ENCODE assay signal across 17 cellular contexts in genomic region chr6:145784683-145785082, GRCh38. TPM values are rescaled to one million over a fixed set of nuclear protein-coding genes. Genes with fewer than 3 reads are reported as not detected.
DNase-seq lines count a peak whose midpoint lies in the region; ATAC-seq and TF ChIP-seq lines count a peak whose summit lies in the region.
"Had no signal": no experiment of that assay in that cellular context is flagged by ENCODE, and none has a peak within 500 bp of the region (broad histone marks: within the 10 kb centered on the region; RNA-seq: fewer than 3 reads in every experiment).

No MANE protein-coding gene starts in this region.

- H3K27ac Mint-ChIP-seq in activated naive CD4-positive, alpha-beta T cell treated with anti-CD3 and anti-CD28 coated beads, Interleukin-2, amount 50 U/mL, for 72 hours, result no peak overlapping the region
- H3K27ac Mint-ChIP-seq: GM23338 had no signal

- peaks cover 8% of the 10 kb centered on the region; the same call in 1 of the 2 replicates for H3K4me1 ChIP-seq in MM.1S (ENCODE audit: low read length)
- H3K4me1 ChIP-seq in testis, result no peaks in the 10 kb centered on the region
- H3K4me1 ChIP-seq: adrenal gland had no signal

- TF ChIP-seq CTCF in MM.1S (IDR thresholded peaks at IDR 0.05; ENCODE audit: low read length) (no peak), RWPE1 (conservative IDR thresholded peaks at IDR 0.05; ENCODE audit: low read depth) (no peak), testis (IDR thresholded peaks at IDR 0.05) (no peak)

- ATAC-seq in GM18517 (IDR thresholded peaks at IDR 0.05; ENCODE audit: unreplicated experiment) (peak; percentile 83), GM19467 (IDR thresholded peaks at IDR 0.05; ENCODE audit: unreplicated experiment) (peak; percentile 78), HG02973 (IDR thresholded peaks at IDR 0.05; ENCODE audit: unreplicated experiment) (peak; percentile 80)
- no peak for ATAC-seq in activated naive CD4-positive, alpha-beta T cell treated with anti-CD3 and anti-CD28 coated beads, Interleukin-2, amount 50 U/mL, for 72 hours
- ATAC-seq: GM23338, Panc1 had no signal

- peaks cover 5 to 27% of the 10 kb centered on the region in 2 donors for H3K9me3 Mint-ChIP-seq in activated naive CD4-positive, alpha-beta T cell treated with anti-CD3 and anti-CD28 coated beads, Interleukin-2, amount 50 U/mL, for 72 hours

- no peaks in the 10 kb centered on the region for H3F3A ChIP-seq in MM.1S (ENCODE audit: insufficient read depth, low read length)

- H3K27ac ChIP-seq in MM.1S (ENCODE audit: low read length) (no peak overlapping the region), RWPE1 (no peak overlapping the region), testis (no peak overlapping the region)
- H3K27ac ChIP-seq: adrenal gland had no signal

- H3K4me3 ChIP-seq in MM.1S (ENCODE audit: low read length) (no peak overlapping the region), testis (no peak overlapping the region)
- H3K4me3 ChIP-seq: adrenal gland, GM23338, lung had no signal

- H3K9me3 ChIP-seq in MM.1S (replicated peaks; ENCODE audit: insufficient read depth, low read length), result no peaks in the 10 kb centered on the region
- no peaks in the 10 kb centered on the region for H3K9me3 ChIP-seq in testis
- H3K9me3 ChIP-seq: adrenal gland, BE2C had no signal

- CTCF ChIA-PET in RWPE1 (lab: Yijun Ruan, JAX), result no interaction called here

- 0 out of 2 replicates have a peak overlapping the region, but pooled peaks have one; percentile 21 for H3K4me2 ChIP-seq in MM.1S (ENCODE audit: low read depth, low read length)
- H3K4me2 ChIP-seq: GM23338 had no signal

- H3K36me3 ChIP-seq in MM.1S (replicated peaks; ENCODE audit: insufficient read depth, low read length) (no peaks in the 10 kb centered on the region), testis (ENCODE audit: low read depth, missing control alignments) (no peaks in the 10 kb centered on the region)
- H3K36me3 ChIP-seq: adrenal gland had no signal

- POLR2A ChIA-PET in RWPE1 (lab: Yijun Ruan, JAX; ENCODE audit: low non-redundant PET), result no interaction called here

- H4K20me1 ChIP-seq in MM.1S (ENCODE audit: insufficient read depth, low read length), result no peaks in the 10 kb centered on the region

- no peak for TF ChIP-seq POLR2A in testis (IDR thresholded peaks at IDR 0.05)

- H3K9me2 ChIP-seq in MM.1S (replicated peaks; ENCODE audit: insufficient read depth, low read length), result no peaks in the 10 kb centered on the region

- H3K79me2 ChIP-seq in MM.1S (ENCODE audit: low read length), result no peaks in the 10 kb centered on the region

- intact Hi-C loops in testis (cut with DNase I; ENCODE audit: low total_unique reads), result no loop called here

- peak; percentile 45 for DNase-seq in MM.1S
- DNase-seq in activated naive CD4-positive, alpha-beta T cell treated with anti-CD3 and anti-CD28 coated beads, Interleukin-2, amount 50 U/mL, for 72 hours (ENCODE audit: low spot score in 2 of 2), result no peak
- no peak for DNase-seq in NCI-H345 treated with DMSO at 0.1 percent for 48 hours (lab: John Stamatoyannopoulos, UW; ENCODE audit: unreplicated experiment)
- no peak for DNase-seq in RWPE1 (ENCODE audit: low spot score)
- DNase-seq in testis, result no peak
- DNase-seq: BE2C; effector memory CD4-positive, alpha-beta T cell; hippocampal formation; NCI-H1930; stimulated activated CD4-positive, alpha-beta T cell treated with anti-CD3 and anti-CD28 coated beads, Interleukin-4, amount 100 ng/mL, for 1 hour had no signal

- 82 to 89% methylated on average over 1 of the region's 1 CpG for WGBS in testis, 2 donors

- no peak overlapping the region for H3K9ac ChIP-seq in MM.1S (ENCODE audit: low read length)

- H3K36me3 Mint-ChIP-seq in activated naive CD4-positive, alpha-beta T cell treated with anti-CD3 and anti-CD28 coated beads, Interleukin-2, amount 50 U/mL, for 72 hours, result peaks cover 3 to 14% of the 10 kb centered on the region in 2 donors

- H2AFZ ChIP-seq in MM.1S (ENCODE audit: low read length), result no peak overlapping the region
- H2AFZ ChIP-seq: GM23338 had no signal

- no peaks in the 10 kb centered on the region for H3K27me3 ChIP-seq in MM.1S (replicated peaks; ENCODE audit: insufficient read depth, low read length)
- no peaks in the 10 kb centered on the region for H3K27me3 ChIP-seq in testis
- H3K27me3 ChIP-seq: adrenal gland, BE2C had no signal

RNA-seq across cellular contexts. Expression of gene FBXO30, which starts 29.9 kb away (rescaled TPM):
- 1 to 10 TPM; 2.1 to 5.6 TPM for total RNA-seq in activated naive CD4-positive, alpha-beta T cell treated with anti-CD3 and anti-CD28 coated beads, Interleukin-2, amount 50 U/mL, for 72 hours
- 10 to 100 TPM; 10.8 to 13.4 TPM for total RNA-seq in testis
- 11.6 TPM for polyA plus RNA-seq in testis (ENCODE audit: insufficient read depth, low read depth, low replicate concordance)

RNA-seq across cellular contexts. Expression of gene EPM2A, which starts 49.4 kb away (rescaled TPM):
- 1 to 10 TPM; 7.4 to 9.8 TPM for total RNA-seq in activated naive CD4-positive, alpha-beta T cell treated with anti-CD3 and anti-CD28 coated beads, Interleukin-2, amount 50 U/mL, for 72 hours
- total RNA-seq in testis, result 10 to 100 TPM; 25.4 to 29.2 TPM
- polyA plus RNA-seq in testis (ENCODE audit: insufficient read depth, low read depth, low replicate concordance), result 20.8 TPM

Comparison
In these comparisons a context has a peak if more than half of its experiments do, and no peak if none do; other contexts are left out.
1. ATAC-seq: peak in GM18517 (single experiment), GM19467 (single experiment) and HG02973 (single experiment); none in activated naive CD4-positive, alpha-beta T cell treated with anti-CD3 and anti-CD28 coated beads, Interleukin-2, amount 50 U/mL, for 72 hours (0 of 2).